Comparison of ENCODE assay signal across 16 cellular contexts in genomic region chr1:3071507-3072177, GRCh38. TPM values are rescaled to one million over a fixed set of nuclear protein-coding genes. Genes with fewer than 3 reads are reported as not detected.
DNase-seq lines count a peak whose midpoint lies in the region; ATAC-seq and TF ChIP-seq lines count a peak whose summit lies in the region.
"Had no signal": no experiment of that assay in that cellular context is flagged by ENCODE, and none has a peak within 500 bp of the region (broad histone marks: within the 10 kb centered on the region; RNA-seq: fewer than 3 reads in every experiment).

No MANE protein-coding gene starts in this region.

- H3K4me2 ChIP-seq in Loucy (ENCODE audit: low read depth, low read length, poor library complexity, severe bottlenecking) = peak overlapping the region; percentile 71

- no peaks in the 10 kb centered on the region for H3K9me3 Mint-ChIP-seq in chondrocyte (ENCODE audit: low read depth)
- no peaks in the 10 kb centered on the region for H3K9me3 Mint-ChIP-seq in activated CD4-positive, alpha-beta T cell treated with anti-CD3 and anti-CD28 coated beads, Interleukin-2, amount 10 ng/mL, durations not matched to agents 24 days and 14 days
- H3K9me3 Mint-ChIP-seq: WTC11 had no signal

- H3K9me2 ChIP-seq in Loucy (replicated peaks; ENCODE audit: low read depth, low read length) = no peaks in the 10 kb centered on the region

- H3K4me1 ChIP-seq in Loucy (ENCODE audit: insufficient read depth, low read length, poor library complexity, severe bottlenecking) = peaks cover 19% of the 10 kb centered on the region

- H3K9ac ChIP-seq in Loucy (ENCODE audit: low read depth, low read length, poor library complexity, severe bottlenecking) = peak overlapping the region; percentile 80

- H3K4me3 ChIP-seq in Loucy (ENCODE audit: low read length, poor library complexity, severe bottlenecking) (peak overlapping the region; percentile 73), retinal pigment epithelial cell (ENCODE audit: low read length) (peak overlapping the region; percentile 83)

- no peaks in the 10 kb centered on the region for H3K9me3 ChIP-seq in Loucy (ENCODE audit: insufficient read depth, low read depth, low read length)
- H3K9me3 ChIP-seq: gastrocnemius medialis had no signal

- no peak overlapping the region for H2AFZ ChIP-seq in Loucy (ENCODE audit: low read length)

- H3K4me3 Mint-ChIP-seq in chondrocyte (ENCODE audit: unreplicated experiment) = peak overlapping the region; percentile 60
- H3K4me3 Mint-ChIP-seq in activated CD4-positive, alpha-beta T cell treated with anti-CD3 and anti-CD28 coated beads, Interleukin-2, amount 10 ng/mL, durations not matched to agents 24 days and 14 days = no peak overlapping the region

- no peaks in the 10 kb centered on the region for H3K27me3 Mint-ChIP-seq in chondrocyte (ENCODE audit: low read depth)
- H3K27me3 Mint-ChIP-seq in activated CD4-positive, alpha-beta T cell treated with anti-CD3 and anti-CD28 coated beads, Interleukin-2, amount 10 ng/mL, durations not matched to agents 24 days and 14 days = peaks cover 24% of the 10 kb centered on the region

- peaks cover 16% of the 10 kb centered on the region for H3K4me1 Mint-ChIP-seq in chondrocyte (ENCODE audit: low read depth)
- H3K4me1 Mint-ChIP-seq in activated CD4-positive, alpha-beta T cell treated with anti-CD3 and anti-CD28 coated beads, Interleukin-2, amount 10 ng/mL, durations not matched to agents 24 days and 14 days = peaks cover 2% of the 10 kb centered on the region

- intact Hi-C loops in activated CD4-positive, alpha-beta T cell treated with anti-CD3 and anti-CD28 coated beads, Interleukin-2, amount 10 ng/mL, durations not matched to agents 24 days and 14 days (cut with micrococcal nuclease) = no loop called here

- no peak for ATAC-seq in SK-N-SH treated with all-trans-retinoic acid at 6 μM for 48 hours
- ATAC-seq: gastrocnemius medialis, WTC11 had no signal

- H3K27me3 ChIP-seq in Loucy (ENCODE audit: insufficient read depth, low read length, poor library complexity, severe bottlenecking) = no peaks in the 10 kb centered on the region

- no peak overlapping the region for H3K27ac Mint-ChIP-seq in chondrocyte (ENCODE audit: unreplicated experiment)
- no peak overlapping the region for H3K27ac Mint-ChIP-seq in activated CD4-positive, alpha-beta T cell treated with anti-CD3 and anti-CD28 coated beads, Interleukin-2, amount 10 ng/mL, durations not matched to agents 24 days and 14 days
- H3K27ac Mint-ChIP-seq: WTC11 had no signal

- no peaks in the 10 kb centered on the region for H3K36me3 Mint-ChIP-seq in chondrocyte (ENCODE audit: low read depth)
- H3K36me3 Mint-ChIP-seq in activated CD4-positive, alpha-beta T cell treated with anti-CD3 and anti-CD28 coated beads, Interleukin-2, amount 10 ng/mL, durations not matched to agents 24 days and 14 days (ENCODE audit: low read depth) = no peaks in the 10 kb centered on the region
- H3K36me3 Mint-ChIP-seq: WTC11 had no signal

- H3K36me3 ChIP-seq in Loucy (ENCODE audit: insufficient read depth, low read length) = no peaks in the 10 kb centered on the region
- H3K36me3 ChIP-seq: gastrocnemius medialis had no signal

- peaks cover 36% of the 10 kb centered on the region for H4K20me1 ChIP-seq in Loucy (ENCODE audit: insufficient read depth, low read length, poor library complexity, severe bottlenecking)

- DNase-seq in chondrocyte (ENCODE audit: low spot score) (peak; percentile 87), kidney tubule cell (ENCODE audit: low spot score) (peak; percentile 11), retinal pigment epithelial cell (ENCODE audit: low read depth) (no peak), NCI-H2107 treated with DMSO at 0.1 percent for 48 hours (lab: John Stamatoyannopoulos, UW; ENCODE audit: unreplicated experiment) (no peak), 8988T (no peak)
- DNase-seq in activated CD4-positive, alpha-beta T cell treated with anti-CD3 and anti-CD28 coated beads, Interleukin-2, amount 10 ng/mL, durations not matched to agents 24 days and 14 days = no peak
- DNase-seq: activated CD8-positive, alpha-beta memory T cell treated with anti-CD3 and anti-CD28 coated beads, Interleukin-2, amount 50 U/mL, for 4 hours; effector memory CD4-positive, alpha-beta T cell; gastrocnemius medialis; HCEC 1CT; Kasumi-1; NCI-H510A treated with DMSO at 0.1 percent for 48 hours; SW 1271 had no signal

- peaks cover 84% of the 10 kb centered on the region for H3K79me2 ChIP-seq in Loucy (ENCODE audit: insufficient read depth, low read length)

- TF ChIP-seq CTCF in Loucy (conservative IDR thresholded peaks at IDR 0.05; ENCODE audit: low read length) = no peak
- TF ChIP-seq CTCF in chondrocyte (IDR thresholded peaks at IDR 0.05) = no peak
- TF ChIP-seq CTCF in retinal pigment epithelial cell (conservative IDR thresholded peaks at IDR 0.05; ENCODE audit: low read depth, low read length) = no peak

- H3F3A ChIP-seq in Loucy (ENCODE audit: low read depth) = no peaks in the 10 kb centered on the region

TF ChIP-seq in SK-N-SH treated with all-trans-retinoic acid at 6 μM for 48 hours, 23 proteins besides CTCF, POLR2A, EP300 and RAD21:
- TF ChIP-seq ZFP30 (CRISPR knock-in tag; IDR thresholded peaks at IDR 0.05) (no peak), TOX (CRISPR knock-in tag; IDR thresholded peaks at IDR 0.05; ENCODE audit: borderline replicate concordance) (no peak), GLIS3 (CRISPR knock-in tag; IDR thresholded peaks at IDR 0.05) (no peak), ZNF8 (CRISPR knock-in tag; IDR thresholded peaks at IDR 0.05) (no peak), SNAI2 (CRISPR knock-in tag; IDR thresholded peaks at IDR 0.05) (no peak), CSDC2 (CRISPR knock-in tag; IDR thresholded peaks at IDR 0.05) (no peak), ISL1 (CRISPR knock-in tag; IDR thresholded peaks at IDR 0.05) (no peak), BACH2 (CRISPR knock-in tag; IDR thresholded peaks at IDR 0.05; ENCODE audit: borderline replicate concordance) (no peak)
- TF ChIP-seq, protein P1, sequence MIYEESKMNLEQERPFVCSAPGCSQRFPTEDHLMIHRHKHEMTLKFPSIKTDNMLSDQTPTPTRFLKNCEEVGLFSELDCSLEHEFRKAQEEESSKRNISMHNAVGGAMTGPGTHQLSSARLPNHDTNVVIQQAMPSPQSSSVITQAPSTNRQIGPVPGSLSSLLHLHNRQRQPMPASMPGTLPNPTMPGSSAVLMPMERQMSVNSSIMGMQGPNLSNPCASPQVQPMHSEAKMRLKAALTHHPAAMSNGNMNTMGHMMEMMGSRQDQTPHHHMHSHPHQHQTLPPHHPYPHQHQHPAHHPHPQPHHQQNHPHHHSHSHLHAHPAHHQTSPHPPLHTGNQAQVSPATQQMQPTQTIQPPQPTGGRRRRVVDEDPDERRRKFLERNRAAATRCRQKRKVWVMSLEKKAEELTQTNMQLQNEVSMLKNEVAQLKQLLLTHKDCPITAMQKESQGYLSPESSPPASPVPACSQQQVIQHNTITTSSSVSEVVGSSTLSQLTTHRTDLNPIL (CRISPR knock-in tag; IDR thresholded peaks at IDR 0.05; ENCODE audit: low read depth) = no peak
- TF ChIP-seq, protein P2, sequence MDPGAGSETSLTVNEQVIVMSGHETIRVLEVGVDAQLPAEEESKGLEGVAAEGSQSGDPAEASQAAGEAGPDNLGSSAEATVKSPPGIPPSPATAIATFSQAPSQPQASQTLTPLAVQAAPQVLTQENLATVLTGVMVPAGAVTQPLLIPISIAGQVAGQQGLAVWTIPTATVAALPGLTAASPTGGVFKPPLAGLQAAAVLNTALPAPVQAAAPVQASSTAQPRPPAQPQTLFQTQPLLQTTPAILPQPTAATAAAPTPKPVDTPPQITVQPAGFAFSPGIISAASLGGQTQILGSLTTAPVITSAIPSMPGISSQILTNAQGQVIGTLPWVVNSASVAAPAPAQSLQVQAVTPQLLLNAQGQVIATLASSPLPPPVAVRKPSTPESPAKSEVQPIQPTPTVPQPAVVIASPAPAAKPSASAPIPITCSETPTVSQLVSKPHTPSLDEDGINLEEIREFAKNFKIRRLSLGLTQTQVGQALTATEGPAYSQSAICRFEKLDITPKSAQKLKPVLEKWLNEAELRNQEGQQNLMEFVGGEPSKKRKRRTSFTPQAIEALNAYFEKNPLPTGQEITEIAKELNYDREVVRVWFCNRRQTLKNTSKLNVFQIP (CRISPR knock-in tag; IDR thresholded peaks at IDR 0.05; ENCODE audit: borderline replicate concordance, low read depth) = no peak
TF ChIP-seq in SK-N-SH treated with all-trans-retinoic acid at 6 μM for 48 hours: peak in this region for 0.

RNA-seq across cellular contexts. Expression of gene PRDM16, which starts 2.6 kb away (rescaled TPM):
- total RNA-seq in chondrocyte = 10.4 to 19.0 TPM (median 18.3 TPM) in 3 replicates
- not detected in 2 replicates for total RNA-seq in activated CD4-positive, alpha-beta T cell treated with anti-CD3 and anti-CD28 coated beads, Interleukin-2, amount 10 ng/mL, durations not matched to agents 24 days and 14 days

RNA-seq across cellular contexts. Expression of gene ACTRT2, which starts 50.4 kb away (rescaled TPM):
- total RNA-seq in chondrocyte = not detected in 3 replicates
- total RNA-seq in activated CD4-positive, alpha-beta T cell treated with anti-CD3 and anti-CD28 coated beads, Interleukin-2, amount 10 ng/mL, durations not matched to agents 24 days and 14 days = not detected in 2 replicates
- total RNA-seq: gastrocnemius medialis, WTC11 had no signal

Comparison
In these comparisons a context has a peak if more than half of its experiments do, and no peak if none do; other contexts are left out.
1. DNase-seq: peak in chondrocyte (single experiment) and kidney tubule cell (single experiment); none in retinal pigment epithelial cell (single experiment), NCI-H2107 treated with DMSO at 0.1 percent for 48 hours (single experiment), activated CD4-positive, alpha-beta T cell treated with anti-CD3 and anti-CD28 coated beads, Interleukin-2, amount 10 ng/mL, durations not matched to agents 24 days and 14 days (single experiment) and 8988T (single experiment).
2. RNA of gene PRDM16, which starts 2.6 kb away (total RNA-seq): 10.4 to 19.0 TPM in chondrocyte; not detected in activated CD4-positive, alpha-beta T cell treated with anti-CD3 and anti-CD28 coated beads, Interleukin-2, amount 10 ng/mL, durations not matched to agents 24 days and 14 days; every median in the first group is over 10 times any median in the second.